ENCODE assay signal across 8 cellular contexts in genomic region chr19:14147797-14148605, GRCh38.
DNase-seq lines count a peak whose midpoint lies in the region; ATAC-seq, FAIRE-seq and TF ChIP-seq lines count a peak whose summit lies in the region.

No MANE protein-coding gene starts in this region.

- peak; percentile 44 for TF ChIP-seq CTCF in D721Med (IDR thresholded peaks at IDR 0.05; ENCODE audit: insufficient read depth, missing control alignments)
- peak; percentile 81 for TF ChIP-seq CTCF in coronary artery (IDR thresholded peaks at IDR 0.05)

- peak overlapping the region in 1 of 2 donors; percentile 84 for H3K27ac ChIP-seq in coronary artery

- ATAC-seq in GM21526 (IDR thresholded peaks at IDR 0.05; ENCODE audit: low FRiP score, unreplicated experiment) (no peak), GM18907 (IDR thresholded peaks at IDR 0.05; ENCODE audit: unreplicated experiment) (no peak)

- FAIRE-seq in D721Med (lab: Jason Lieb, UNC): no peak

- H3K4me3 ChIP-seq in coronary artery: peak overlapping the region; percentile 56

- no peak for TF ChIP-seq EP300 in Ishikawa (IDR thresholded peaks at IDR 0.05; ENCODE audit: borderline replicate concordance)

- peak; percentile 40; the same call in 1 of the 2 replicates for TF ChIP-seq RAD21 in Ishikawa (IDR thresholded peaks at IDR 0.05; ENCODE audit: low read depth)

- DNase-seq in D721Med (ENCODE audit: insufficient read length, low spot score) (peak; percentile 82), coronary artery (ENCODE audit: low spot score) (no peak), kidney glomerular epithelial cell (lab: John Stamatoyannopoulos, UW) (peak; percentile 12)
- DNase-seq in activated CD4-positive, alpha-beta T cell treated with anti-CD3 and anti-CD28 coated beads for 1 hour: peak; percentile 35
- DNase-seq in stimulated activated CD4-positive, alpha-beta T cell treated with anti-CD3 and anti-CD28 coated beads, Interleukin-15, amount 100 ng/mL, for 1 hour (ENCODE audit: low read depth in 1 of 2, low spot score in 1 of 2): peak; percentile 23 to 38

TF ChIP-seq in Ishikawa, 13 proteins besides CTCF, POLR2A, EP300 and RAD21:
- TF ChIP-seq, protein P1, sequence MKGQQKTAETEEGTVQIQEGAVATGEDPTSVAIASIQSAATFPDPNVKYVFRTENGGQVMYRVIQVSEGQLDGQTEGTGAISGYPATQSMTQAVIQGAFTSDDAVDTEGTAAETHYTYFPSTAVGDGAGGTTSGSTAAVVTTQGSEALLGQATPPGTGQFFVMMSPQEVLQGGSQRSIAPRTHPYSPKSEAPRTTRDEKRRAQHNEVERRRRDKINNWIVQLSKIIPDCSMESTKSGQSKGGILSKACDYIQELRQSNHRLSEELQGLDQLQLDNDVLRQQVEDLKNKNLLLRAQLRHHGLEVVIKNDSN (IDR thresholded peaks at IDR 0.05): no peak
- TF ChIP-seq EGR1 (IDR thresholded peaks at IDR 0.05) (no peak), CEBPB (IDR thresholded peaks at IDR 0.05) (no peak), TEAD4 (IDR thresholded peaks at IDR 0.05) (no peak), CREB1 (IDR thresholded peaks at IDR 0.05; ENCODE audit: low read depth) (no peak), MAX (IDR thresholded peaks at IDR 0.05) (no peak), TCF12 (IDR thresholded peaks at IDR 0.05; ENCODE audit: low read depth) (no peak), TAF1 (IDR thresholded peaks at IDR 0.05; ENCODE audit: low read depth) (no peak), NFIC (IDR thresholded peaks at IDR 0.05) (no peak), ZBTB7A (IDR thresholded peaks at IDR 0.05; ENCODE audit: low read depth) (no peak), YY1 (IDR thresholded peaks at IDR 0.05; ENCODE audit: low read depth) (no peak), FOXM1 (IDR thresholded peaks at IDR 0.05; ENCODE audit: borderline replicate concordance, low read depth) (no peak)
- TF ChIP-seq, protein P2, sequence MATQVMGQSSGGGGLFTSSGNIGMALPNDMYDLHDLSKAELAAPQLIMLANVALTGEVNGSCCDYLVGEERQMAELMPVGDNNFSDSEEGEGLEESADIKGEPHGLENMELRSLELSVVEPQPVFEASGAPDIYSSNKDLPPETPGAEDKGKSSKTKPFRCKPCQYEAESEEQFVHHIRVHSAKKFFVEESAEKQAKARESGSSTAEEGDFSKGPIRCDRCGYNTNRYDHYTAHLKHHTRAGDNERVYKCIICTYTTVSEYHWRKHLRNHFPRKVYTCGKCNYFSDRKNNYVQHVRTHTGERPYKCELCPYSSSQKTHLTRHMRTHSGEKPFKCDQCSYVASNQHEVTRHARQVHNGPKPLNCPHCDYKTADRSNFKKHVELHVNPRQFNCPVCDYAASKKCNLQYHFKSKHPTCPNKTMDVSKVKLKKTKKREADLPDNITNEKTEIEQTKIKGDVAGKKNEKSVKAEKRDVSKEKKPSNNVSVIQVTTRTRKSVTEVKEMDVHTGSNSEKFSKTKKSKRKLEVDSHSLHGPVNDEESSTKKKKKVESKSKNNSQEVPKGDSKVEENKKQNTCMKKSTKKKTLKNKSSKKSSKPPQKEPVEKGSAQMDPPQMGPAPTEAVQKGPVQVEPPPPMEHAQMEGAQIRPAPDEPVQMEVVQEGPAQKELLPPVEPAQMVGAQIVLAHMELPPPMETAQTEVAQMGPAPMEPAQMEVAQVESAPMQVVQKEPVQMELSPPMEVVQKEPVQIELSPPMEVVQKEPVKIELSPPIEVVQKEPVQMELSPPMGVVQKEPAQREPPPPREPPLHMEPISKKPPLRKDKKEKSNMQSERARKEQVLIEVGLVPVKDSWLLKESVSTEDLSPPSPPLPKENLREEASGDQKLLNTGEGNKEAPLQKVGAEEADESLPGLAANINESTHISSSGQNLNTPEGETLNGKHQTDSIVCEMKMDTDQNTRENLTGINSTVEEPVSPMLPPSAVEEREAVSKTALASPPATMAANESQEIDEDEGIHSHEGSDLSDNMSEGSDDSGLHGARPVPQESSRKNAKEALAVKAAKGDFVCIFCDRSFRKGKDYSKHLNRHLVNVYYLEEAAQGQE (IDR thresholded peaks at IDR 0.05; ENCODE audit: low read depth): no peak
